In genomic region chr5:106374956-106375355, GRCh38 we compare ENCODE assay signal across 30 cellular contexts.
"Had no signal": no experiment of that assay in that cellular context is flagged by ENCODE, and none has a peak within 500 bp of the region (broad histone marks: within the 10 kb centered on the region; RNA-seq: fewer than 3 reads in every experiment).

No MANE protein-coding gene starts in this region.

- H3K36me3 ChIP-seq: gastroesophageal sphincter, neutrophil, ovary, prostate gland, thoracic aorta, uterus had no signal

- H3K4me3 ChIP-seq: gastroesophageal sphincter, ovary, prostate gland, skin epidermis, thoracic aorta, uterus had no signal

- H3K27me3 Mint-ChIP-seq: activated naive CD8-positive, alpha-beta T cell; naive B cell had no signal

- H3K27me3 ChIP-seq: gastroesophageal sphincter, neutrophil, ovary, uterus had no signal

- H3K4me1 Mint-ChIP-seq: naive B cell, nephron progenitor cell had no signal

- ATAC-seq: gastroesophageal sphincter; left colon; sciatic nerve; stimulated activated naive CD8-positive, alpha-beta T cell treated with anti-CD3 and anti-CD28 coated beads, Interleukin-15, Interleukin-2, amounts not matched to agents 100 U/mL and 50 U/mL, for 24 hours had no signal

- H3K27ac ChIP-seq: epithelial cell of prostate, gastroesophageal sphincter, neutrophil, ovary, prostate gland, skin epidermis, thoracic aorta, uterus, VCaP had no signal

- DNase-seq: activated CD4-positive, alpha-beta T cell treated with anti-CD3 and anti-CD28 coated beads for 4 hours; activated CD4-positive, alpha-beta T cell treated with anti-CD3 and anti-CD28 coated beads, Interleukin-2, amount 50 U/mL, for 48 hours; activated CD8-positive, alpha-beta memory T cell treated with anti-CD3 and anti-CD28 coated beads for 24 hours; activated effector memory CD4-positive, alpha-beta T cell treated with Interleukin-2 at 50 U/mL for 16 hours; activated naive CD4-positive, alpha-beta T cell treated with Interleukin-2 at 50 U/mL for 16 hours; anterior cingulate cortex; dermis blood vessel endothelial cell; effector CD4-positive, alpha-beta T cell; hippocampal formation; kidney; left colon; naive B cell; nephron progenitor cell; ovary; retina; stimulated activated CD4-positive, alpha-beta T cell treated with anti-CD3 and anti-CD28 coated beads, Interleukin-12 subunit alpha, Interleukin-12 subunit beta, amount 100 ng/mL, for 4 hours; stimulated activated CD4-positive, alpha-beta T cell treated with anti-CD3 and anti-CD28 coated beads, Interleukin-4, amount 100 ng/mL, for 1 hour; stimulated activated naive CD8-positive, alpha-beta T cell treated with anti-CD3 and anti-CD28 coated beads, Interleukin-15, Interleukin-2, amounts not matched to agents 100 U/mL and 50 U/mL, for 24 hours; trophoblast cell; uterus had no signal

- H3K4me1 ChIP-seq: gastroesophageal sphincter, prostate gland, uterus had no signal

- H3K9me3 ChIP-seq: neutrophil, prostate gland, uterus had no signal

- H3K4me3 Mint-ChIP-seq: activated naive CD8-positive, alpha-beta T cell; mesothelial cell of epicardium; naive B cell; nephron progenitor cell had no signal

- H3K27ac Mint-ChIP-seq: activated naive CD8-positive, alpha-beta T cell; mesothelial cell of epicardium; naive B cell; nephron progenitor cell had no signal
